ENCODE assay signal across 1 cellular context in the genomic region with DNA sequence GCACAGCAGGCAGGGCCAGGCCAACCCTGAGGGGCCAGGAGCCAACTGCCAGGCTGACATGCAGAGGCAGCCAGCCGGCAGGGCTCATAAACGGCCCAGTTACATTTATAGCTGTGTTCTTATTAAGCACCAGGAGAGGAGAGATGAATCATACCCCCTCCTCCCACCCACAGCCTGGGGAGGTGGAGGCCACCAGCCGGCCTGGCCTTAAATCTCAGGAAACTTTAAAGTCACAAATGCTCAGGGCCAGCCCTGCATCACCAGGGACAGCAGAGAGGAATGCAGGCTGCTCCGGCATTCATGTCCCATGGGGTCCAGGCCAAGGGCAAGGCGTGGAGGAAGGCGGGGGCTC.
A peak's percentile ranks its signal among the peaks of the same experiment; 100 is the strongest.
TF ChIP-seq lines count a peak whose summit lies in the region.

No MANE protein-coding gene starts in this region.

TF ChIP-seq in H1, 55 proteins besides CTCF, POLR2A, EP300 and RAD21:
- TF ChIP-seq CBX8 (IDR thresholded peaks at IDR 0.05; ENCODE audit: borderline replicate concordance, low read depth, low read length) (no peak), TEAD4 (IDR thresholded peaks at IDR 0.05; ENCODE audit: low read depth, low read length) (0 out of 2 replicates have a peak, but pooled peaks have one; percentile 37)
